ENCODE assay signal across 15 cellular contexts in genomic region chr2:46306988-46307655, GRCh38. TPM values are rescaled to one million over a fixed set of nuclear protein-coding genes. Genes with fewer than 3 reads are reported as not detected.
A peak's percentile ranks its signal among the peaks of the same experiment; 100 is the strongest.
DNase-seq lines count a peak whose midpoint lies in the region; ATAC-seq, FAIRE-seq and TF ChIP-seq lines count a peak whose summit lies in the region.
"Had no signal": no experiment of that assay in that cellular context is flagged by ENCODE, and none has a peak within 500 bp of the region (broad histone marks: within the 10 kb centered on the region; RNA-seq: fewer than 3 reads in every experiment).

No MANE protein-coding gene starts in this region.

- no peaks in the 10 kb centered on the region for H3K9me2 ChIP-seq in HCT116 (ENCODE audit: insufficient read depth)

- H2AFZ ChIP-seq in HCT116 (ENCODE audit: low read depth, low read length, poor library complexity, severe bottlenecking) (no peak overlapping the region), keratinocyte (ENCODE audit: control insufficient read depth, low read length) (no peak overlapping the region)

- no peaks in the 10 kb centered on the region; a peak in 1 of 4 replicates for H3K9me3 ChIP-seq in HCT116 (ENCODE audit: control insufficient read depth in 1 of 2, insufficient read depth in 1 of 2, low read depth in 1 of 2, low read length in 2 of 2)
- no peaks in the 10 kb centered on the region for H3K9me3 ChIP-seq in keratinocyte (ENCODE audit: control insufficient read depth, low read depth, low read length)
- H3K9me3 ChIP-seq in small intestine (ENCODE audit: control insufficient read depth, low read depth), result no peaks in the 10 kb centered on the region
- no peaks in the 10 kb centered on the region for H3K9me3 ChIP-seq in A673 (ENCODE audit: low read depth, low read length, poor library complexity, severe bottlenecking)

- ATAC-seq in HCT116, result no peak
- ATAC-seq in HG02981 (IDR thresholded peaks at IDR 0.05; ENCODE audit: unreplicated experiment), result no peak
- no peak for ATAC-seq in HG02973 (IDR thresholded peaks at IDR 0.05; ENCODE audit: unreplicated experiment)
- ATAC-seq: activated T-cell treated with anti-CD3 and anti-CD28 coated beads, Interleukin-2, amount 50 U/mL, for 4 hours; CD8-positive, alpha-beta T cell; stimulated activated effector memory CD8-positive, alpha-beta T cell treated with anti-CD3 and anti-CD28 coated beads, Interleukin-12 subunit alpha, Interleukin-12 subunit beta, amount 100 ng/mL, for 72 hours had no signal

- FAIRE-seq in keratinocyte (lab: Jason Lieb, UNC) (no peak), small intestine (lab: Jason Lieb, UNC) (no peak)

- WGBS in small intestine, 3 donors, result 25 to 50% (median 37%) methylated on average over 8 of the region's 8 CpGs

- DNase-seq in HCT116 (ENCODE audit: low read depth, low spot score) (no peak), keratinocyte (ENCODE audit: low read depth, low spot score) (no peak), small intestine (peak; percentile 86), A673 (ENCODE audit: low spot score) (no peak)
- DNase-seq in stimulated activated CD4-positive, alpha-beta T cell treated with anti-CD3 and anti-CD28 coated beads, Interleukin-2, amount 100 ng/mL, for 24 hours, result no peak
- DNase-seq: activated CD4-positive, alpha-beta T cell treated with anti-CD3 and anti-CD28 coated beads for 1 hour; activated T-cell treated with anti-CD3 and anti-CD28 coated beads, Interleukin-2, amount 50 U/mL, for 4 hours; CD8-positive, alpha-beta T cell; effector CD8-positive, alpha-beta T cell; NCI-H526 had no signal

- no peaks in the 10 kb centered on the region for H3K9me1 ChIP-seq in keratinocyte (ENCODE audit: control insufficient read depth, extremely low read depth, insufficient read depth, low read length)

- dilution Hi-C loops in keratinocyte (cut with MboI; ENCODE audit: extremely low pct_ligation_motif_present, low sequenced_read_pairs), result no loop called here

- TF ChIP-seq CTCF in HCT116 (IDR thresholded peaks at IDR 0.05 in 2 of 3, conservative IDR thresholded peaks at IDR 0.05 in 1 of 3; ENCODE audit: borderline replicate concordance in 1 of 3, insufficient read depth in 1 of 3, low read depth in 2 of 3, low read length in 2 of 3) (no peak), VCaP (conservative IDR thresholded peaks at IDR 0.05) (no peak), keratinocyte (optimal IDR thresholded peaks at IDR 0.05 in 1 of 3, IDR thresholded peaks at IDR 0.05 in 1 of 3, conservative IDR thresholded peaks at IDR 0.05 in 1 of 3; ENCODE audit: extremely low read depth in 1 of 3, insufficient read depth in 2 of 3, low read length in 3 of 3) (no peak), A673 (conservative IDR thresholded peaks at IDR 0.05; ENCODE audit: low read depth, low read length) (no peak)

- RAD21 ChIA-PET in HCT116 (lab: Charles Lee; ENCODE audit: low non-redundant PET in 1 of 2, low total read pairs in 2 of 2, uncharacterized antibody in 2 of 2, unreplicated experiment in 2 of 2), result no interaction called here

- POLR2A ChIA-PET in HCT116 (lab: Charles Lee) (no interaction called here), A673 (lab: Charles Lee; ENCODE audit: low non-redundant PET) (no interaction called here)

- BruUV-seq in HCT116 (replicated peaks; lab: Mats Ljungman, UMichigan) (no TSS peak), A673 (replicated peaks; lab: Mats Ljungman, UMichigan) (no TSS peak)

- no peak for TF ChIP-seq RAD21 in HCT116 (IDR thresholded peaks at IDR 0.05; ENCODE audit: low read depth)

- no peak overlapping the region for H3K4me3 ChIP-seq in HCT116 (replicated peaks in 1 of 2; ENCODE audit: low read depth in 1 of 2, low read length in 2 of 2)
- H3K4me3 ChIP-seq in keratinocyte (ENCODE audit: control insufficient read depth in 2 of 3, extremely low read depth in 1 of 3, insufficient read depth in 2 of 3, low read depth in 1 of 3, low read length in 3 of 3), result no peak overlapping the region
- peak overlapping the region in 1 of 2 donors; percentile 0 for H3K4me3 ChIP-seq in small intestine (ENCODE audit: low read depth in 1 of 2, low read length in 2 of 2)
- H3K4me3 ChIP-seq in A673 (ENCODE audit: low read depth, low read length, poor library complexity, severe bottlenecking), result no peak overlapping the region
- H3K4me3 ChIP-seq: SK-N-MC had no signal

- H3K9ac ChIP-seq in HCT116 (ENCODE audit: low read length) (peak overlapping the region; percentile 25), keratinocyte (ENCODE audit: control insufficient read depth, extremely low read depth, insufficient read depth, low read length) (peak overlapping the region; percentile 11)

- CTCF ChIA-PET in HCT116 (lab: Charles Lee) (interaction anchor here (1.1 kb wide), 1 partner anchor 13 kb away, joined by 3 read pairs; no protein-coding TSS in a partner anchor), A673 (lab: Charles Lee) (no interaction called here)

- H3K27me3 ChIP-seq in HCT116 (ENCODE audit: insufficient read depth, low read length) (no peaks in the 10 kb centered on the region), keratinocyte (ENCODE audit: control insufficient read depth, extremely low read depth, insufficient read depth, low read length) (no peaks in the 10 kb centered on the region), small intestine (ENCODE audit: control insufficient read depth in 2 of 2, insufficient read depth in 2 of 2, low read length in 2 of 2) (no peaks in the 10 kb centered on the region), A673 (replicated peaks; ENCODE audit: insufficient read depth, low read depth, low read length, poor library complexity) (peaks cover 8% of the 10 kb centered on the region)

- peaks cover 46 to 74% of the 10 kb centered on the region in 2 experiments for H3K4me1 ChIP-seq in HCT116 (ENCODE audit: control insufficient read depth in 1 of 2, insufficient read depth in 2 of 2, low read length in 2 of 2)
- peaks cover 67% of the 10 kb centered on the region for H3K4me1 ChIP-seq in keratinocyte (ENCODE audit: control insufficient read depth, extremely low read depth, insufficient read depth, low read length)
- peaks cover 25 to 40% of the 10 kb centered on the region in 2 donors for H3K4me1 ChIP-seq in small intestine (ENCODE audit: control insufficient read depth in 2 of 2, insufficient read depth in 1 of 2, low read depth in 1 of 2, low read length in 1 of 2)
- H3K4me1 ChIP-seq in A673 (ENCODE audit: insufficient read depth, low read length, poor library complexity, severe bottlenecking), result no peaks in the 10 kb centered on the region

- H3K36me3 ChIP-seq in HCT116 (ENCODE audit: control insufficient read depth in 1 of 2, insufficient read depth in 2 of 2, low read length in 2 of 2) (no peaks in the 10 kb centered on the region), keratinocyte (ENCODE audit: control insufficient read depth in 2 of 2, extremely low read depth in 1 of 2, insufficient read depth in 2 of 2, low read length in 2 of 2) (peaks cover 8 to 12% of the 10 kb centered on the region in 2 experiments), small intestine (ENCODE audit: control insufficient read depth in 2 of 2, insufficient read depth in 2 of 2, low read length in 2 of 2) (no peaks in the 10 kb centered on the region), A673 (ENCODE audit: insufficient read depth, low read length, poor library complexity, severe bottlenecking) (no peaks in the 10 kb centered on the region)

- H3K4me2 ChIP-seq in HCT116 (ENCODE audit: low read length) (peak overlapping the region; percentile 62), keratinocyte (ENCODE audit: control insufficient read depth, extremely low read depth, insufficient read depth, low read depth, low read length) (peak overlapping the region; percentile 62)

- peaks cover 20% of the 10 kb centered on the region; the same call in 1 of the 2 replicates for H3K79me2 ChIP-seq in HCT116 (ENCODE audit: insufficient read depth, low read length)
- peaks cover 82% of the 10 kb centered on the region for H3K79me2 ChIP-seq in keratinocyte (ENCODE audit: control insufficient read depth, insufficient read depth, low read length)

- intact Hi-C loops in HCT116 (cut with micrococcal nuclease) (no loop called here), A673 (cut with micrococcal nuclease; ENCODE audit: unreplicated experiment) (no loop called here)

- H3K27ac ChIP-seq in HCT116 (ENCODE audit: low read depth, low read length) (no peak overlapping the region), VCaP (peak overlapping the region; percentile 79), keratinocyte (ENCODE audit: control insufficient read depth, insufficient read depth, low read length) (peak overlapping the region; percentile 78), small intestine (ENCODE audit: low read depth in 1 of 2, low read length in 1 of 2) (peak overlapping the region; percentile 60 to 91), A673 (ENCODE audit: low read depth, low read length, poor library complexity, severe bottlenecking) (no peak overlapping the region)
- H3K27ac ChIP-seq: SK-N-MC had no signal

- no peak for TF ChIP-seq POLR2A in HCT116 (IDR thresholded peaks at IDR 0.05; ENCODE audit: borderline replicate concordance, extremely low read depth, insufficient read depth, insufficient read length)

- H4K20me1 ChIP-seq in HCT116 (ENCODE audit: insufficient read depth) (no peaks in the 10 kb centered on the region), keratinocyte (ENCODE audit: control insufficient read depth, extremely low read depth, insufficient read depth, low read length) (no peaks in the 10 kb centered on the region)

TF ChIP-seq in HCT116, 20 proteins besides CTCF, POLR2A, EP300 and RAD21 (continues in another document):
- TF ChIP-seq ELF1 (IDR thresholded peaks at IDR 0.05; ENCODE audit: borderline replicate concordance, low read depth), result no peak
- TF ChIP-seq EZH2phosphoT487 (IDR thresholded peaks at IDR 0.05; ENCODE audit: borderline replicate concordance), result no peak
- TF ChIP-seq EZH2 (IDR thresholded peaks at IDR 0.05), result no peak
- TF ChIP-seq SRF (IDR thresholded peaks at IDR 0.05; ENCODE audit: low read depth), result no peak

RNA-seq across cellular contexts. Expression of gene EPAS1, which starts 9.9 kb away (rescaled TPM):
- total RNA-seq in HCT116 (2021; ENCODE audit: unreplicated experiment) (55.9 TPM), A673 (2021) (0.41 and 1.2 TPM in 2 replicates)
- 36.4 and 50.7 TPM in 2 replicates for polyA plus RNA-seq in HCT116 (2012)
- polyA plus RNA-seq in keratinocyte (91.0 to 153 TPM (median 96.7 TPM) in 3 replicates), small intestine (100 to 1,000 TPM in 1 of 3 donors, 10 to 100 TPM in 2; 63.0 to 106 (median 65.3) TPM)
- polyA plus RNA-seq in keratinocyte (2011; ENCODE audit: low read depth), result 38.1 TPM
- polyA plus RNA-seq in keratinocyte (2011; cell fraction: cytosol; rRNA removed), result 102 and 135 TPM in 2 replicates
- polyA plus RNA-seq in keratinocyte (2011; cell fraction: nucleus; rRNA removed), result 154 and 178 TPM in 2 replicates
- polyA plus RNA-seq in keratinocyte (2012; ENCODE audit: low replicate concordance), result 76.1 and 76.9 TPM in 2 replicates
- 99.9 to 166 TPM (median 147 TPM) in 3 replicates for polyA minus RNA-seq in keratinocyte
- polyA minus RNA-seq in keratinocyte (2011; cell fraction: cytosol; rRNA and poly(A)+ RNA removed), result 168 TPM
- 123 and 210 TPM in 2 replicates for polyA minus RNA-seq in keratinocyte (2011; cell fraction: nucleus; rRNA and poly(A)+ RNA removed)

Comparison
In these comparisons a context has a peak if more than half of its experiments do, and no peak if none do; other contexts are left out.
1. H3K27ac ChIP-seq: peak in VCaP (single experiment), keratinocyte (single experiment) and small intestine (2 of 2); none in HCT116 (single experiment) and A673 (single experiment).
2. RNA of gene EPAS1, which starts 9.9 kb away (total RNA-seq): 55.9 TPM in HCT116 (single experiment); 0.41 to 1.2 TPM in A673; every median in the first group is over 10 times any median in the second.